17 cellular contexts compared by ENCODE assay signal in the genomic region with DNA sequence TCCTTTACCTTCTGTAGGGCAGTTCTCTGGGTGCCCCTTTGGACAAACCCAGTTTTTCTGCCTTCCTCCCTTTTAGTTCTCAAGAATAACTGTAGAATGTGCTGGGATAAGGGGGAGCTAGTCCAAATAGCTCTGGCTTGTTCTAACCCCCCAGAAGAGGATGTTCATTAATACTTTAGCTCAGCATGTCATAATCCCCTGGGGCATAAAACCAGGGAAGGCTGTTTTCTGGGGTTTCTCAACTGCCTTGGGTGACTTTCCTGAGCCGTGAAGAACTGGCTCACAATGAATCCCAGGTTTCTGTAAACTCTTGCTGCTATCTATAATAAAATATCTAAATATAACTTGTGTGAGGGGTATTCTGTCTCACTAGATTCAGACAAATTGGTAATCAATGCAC. TPM values are rescaled to one million over a fixed set of nuclear protein-coding genes. Genes with fewer than 3 reads are reported as not detected.
DNase-seq lines count a peak whose midpoint lies in the region; ATAC-seq and TF ChIP-seq lines count a peak whose summit lies in the region.
"Had no signal": no experiment of that assay in that cellular context is flagged by ENCODE, and none has a peak within 500 bp of the region (broad histone marks: within the 10 kb centered on the region; RNA-seq: fewer than 3 reads in every experiment).

No MANE protein-coding gene starts in this region.

- H3K27me3 Mint-ChIP-seq in HFFc6 (ENCODE audit: insufficient read depth), result no peaks in the 10 kb centered on the region
- no peaks in the 10 kb centered on the region for H3K27me3 Mint-ChIP-seq in stimulated activated naive CD8-positive, alpha-beta T cell treated with anti-CD3 and anti-CD28 coated beads, Interleukin-15, amount 100 ng/mL, for 72 hours
- H3K27me3 Mint-ChIP-seq: B cell; CD4-positive, CD25-positive, alpha-beta regulatory T cell; CD8-positive, alpha-beta memory T cell had no signal

- no peak overlapping the region for H3K27ac Mint-ChIP-seq in HFFc6
- H3K27ac Mint-ChIP-seq in stimulated activated naive CD8-positive, alpha-beta T cell treated with anti-CD3 and anti-CD28 coated beads, Interleukin-15, amount 100 ng/mL, for 72 hours, result no peak overlapping the region
- H3K27ac Mint-ChIP-seq: B cell; CD4-positive, CD25-positive, alpha-beta regulatory T cell; CD8-positive, alpha-beta memory T cell had no signal

- peaks cover 13% of the 10 kb centered on the region; the same call in 1 of the 2 replicates for H3K9me3 Mint-ChIP-seq in HFFc6
- peaks cover 6 to 11% of the 10 kb centered on the region in 2 donors for H3K9me3 Mint-ChIP-seq in stimulated activated naive CD8-positive, alpha-beta T cell treated with anti-CD3 and anti-CD28 coated beads, Interleukin-15, amount 100 ng/mL, for 72 hours

- ATAC-seq in foreskin keratinocyte, result peak; percentile 54
- ATAC-seq in stimulated activated naive CD8-positive, alpha-beta T cell treated with anti-CD3 and anti-CD28 coated beads, Interleukin-15, amount 100 ng/mL, for 72 hours, result no peak
- ATAC-seq: GM12878 had no signal

- TF ChIP-seq POLR2A in sigmoid colon (IDR thresholded peaks at IDR 0.05), result no peak

- H3K36me3 ChIP-seq in sigmoid colon, result no peaks in the 10 kb centered on the region
- H3K36me3 ChIP-seq: BLaER1 treated with 17β-estradiol and CSF1 and Interleukin-3, amounts not matched to agents 10 nM and 100 nM had no signal

- no peak overlapping the region for H3K27ac ChIP-seq in foreskin keratinocyte
- H3K27ac ChIP-seq in sigmoid colon, result no peak overlapping the region
- H3K27ac ChIP-seq: BLaER1 treated with 17β-estradiol and CSF1 and Interleukin-3, amounts not matched to agents 10 nM and 100 nM; HL-60 had no signal

- H3K36me3 Mint-ChIP-seq in HFFc6 (ENCODE audit: low read depth), result peaks cover 12% of the 10 kb centered on the region
- H3K36me3 Mint-ChIP-seq: CD4-positive, CD25-positive, alpha-beta regulatory T cell; CD8-positive, alpha-beta memory T cell had no signal

- no peak for TF ChIP-seq EP300 in sigmoid colon (IDR thresholded peaks at IDR 0.05)

- TF ChIP-seq CTCF in HFFc6 (IDR thresholded peaks at IDR 0.05), result no peak
- TF ChIP-seq CTCF in epithelial cell of esophagus (IDR thresholded peaks at IDR 0.05; ENCODE audit: insufficient read depth, low read depth, low read length, missing control alignments), result no peak
- TF ChIP-seq CTCF in foreskin keratinocyte (conservative IDR thresholded peaks at IDR 0.05), result no peak
- TF ChIP-seq CTCF in sigmoid colon (IDR thresholded peaks at IDR 0.05), result no peak

- intact Hi-C loops in sigmoid colon (cut with DNase I), result no loop called here

- H3K27me3 ChIP-seq in foreskin keratinocyte, result no peaks in the 10 kb centered on the region
- no peaks in the 10 kb centered on the region for H3K27me3 ChIP-seq in sigmoid colon
- H3K27me3 ChIP-seq: BLaER1 treated with 17β-estradiol and CSF1 and Interleukin-3, amounts not matched to agents 10 nM and 100 nM had no signal

- peak overlapping the region; percentile 64; the same call in 1 of the 2 replicates for H3K4me3 Mint-ChIP-seq in HFFc6
- H3K4me3 Mint-ChIP-seq in stimulated activated naive CD8-positive, alpha-beta T cell treated with anti-CD3 and anti-CD28 coated beads, Interleukin-15, amount 100 ng/mL, for 72 hours, result no peak overlapping the region
- H3K4me3 Mint-ChIP-seq: B cell; CD4-positive, CD25-positive, alpha-beta regulatory T cell; CD8-positive, alpha-beta memory T cell had no signal

- DNase-seq in EH (ENCODE audit: low read depth) (peak; percentile 36), HFFc6 (no peak), epithelial cell of esophagus (ENCODE audit: low read depth) (peak; percentile 18), foreskin keratinocyte (peak in 1 of 2 donors; percentile 38), NOMO-1 (lab: John Stamatoyannopoulos, UW; ENCODE audit: unreplicated experiment in 2 of 2) (no peak), sigmoid colon (no peak), NCI-H2107 (lab: John Stamatoyannopoulos, UW) (no peak)
- no peak for DNase-seq in stimulated activated naive CD8-positive, alpha-beta T cell treated with anti-CD3 and anti-CD28 coated beads, Interleukin-15, amount 100 ng/mL, for 72 hours
- DNase-seq: 8988T; CD4-positive, CD25-positive, alpha-beta regulatory T cell; CD8-positive, alpha-beta memory T cell; COR-L47; HCEC 1CT had no signal

- 81 to 88% methylated on average over 1 of the region's 1 CpG for WGBS in sigmoid colon, 2 donors

- H3K4me1 ChIP-seq in foreskin keratinocyte (peaks cover 8% of the 10 kb centered on the region), sigmoid colon (no peaks in the 10 kb centered on the region)

- H3K4me1 Mint-ChIP-seq in HFFc6 (ENCODE audit: low read depth), result peaks cover 11% of the 10 kb centered on the region
- no peaks in the 10 kb centered on the region for H3K4me1 Mint-ChIP-seq in stimulated activated naive CD8-positive, alpha-beta T cell treated with anti-CD3 and anti-CD28 coated beads, Interleukin-15, amount 100 ng/mL, for 72 hours
- H3K4me1 Mint-ChIP-seq: B cell; CD4-positive, CD25-positive, alpha-beta regulatory T cell; CD8-positive, alpha-beta memory T cell had no signal

- H3K9me3 ChIP-seq in sigmoid colon, result no peaks in the 10 kb centered on the region

- no peak overlapping the region for H3K4me3 ChIP-seq in epithelial cell of esophagus (ENCODE audit: low read length)
- H3K4me3 ChIP-seq in sigmoid colon, result no peak overlapping the region
- H3K4me3 ChIP-seq: BLaER1 treated with 17β-estradiol and CSF1 and Interleukin-3, amounts not matched to agents 10 nM and 100 nM; GM12878 had no signal

RNA-seq across cellular contexts. Expression of a gene that starts 44.5 kb away (rescaled TPM):
- 10 to 100 TPM; 10.9 to 19.4 (median 14.7) TPM for total RNA-seq in HFFc6 (2021; fragmentation: NEBNext Ultra II Directional; extraction: Animal tissue kit (Norgen Biotek cat#: 25700))
- 24.9 and 37.4 TPM in 2 replicates for total RNA-seq in foreskin keratinocyte
- polyA plus RNA-seq in foreskin keratinocyte, result 5.8 and 6.2 TPM in 2 replicates
- total RNA-seq in sigmoid colon, result 10 to 100 TPM; 35.7 to 55.9 (median 49.2) TPM
- polyA plus RNA-seq in sigmoid colon, result 1 to 10 TPM; 1.8 to 3.0 (median 1.8) TPM
- total RNA-seq: B cell had no signal
- polyA plus RNA-seq: CD4-positive, CD25-positive, alpha-beta regulatory T cell; CD8-positive, alpha-beta memory T cell had no signal

Comparison
In these comparisons a context has a peak if more than half of its experiments do, and no peak if none do; other contexts are left out.
1. DNase-seq: peak in EH (single experiment) and epithelial cell of esophagus (single experiment); none in HFFc6 (single experiment), NOMO-1 (0 of 2), sigmoid colon (single experiment), stimulated activated naive CD8-positive, alpha-beta T cell treated with anti-CD3 and anti-CD28 coated beads, Interleukin-15, amount 100 ng/mL, for 72 hours (0 of 2) and NCI-H2107 (single experiment).